In the genomic region with DNA sequence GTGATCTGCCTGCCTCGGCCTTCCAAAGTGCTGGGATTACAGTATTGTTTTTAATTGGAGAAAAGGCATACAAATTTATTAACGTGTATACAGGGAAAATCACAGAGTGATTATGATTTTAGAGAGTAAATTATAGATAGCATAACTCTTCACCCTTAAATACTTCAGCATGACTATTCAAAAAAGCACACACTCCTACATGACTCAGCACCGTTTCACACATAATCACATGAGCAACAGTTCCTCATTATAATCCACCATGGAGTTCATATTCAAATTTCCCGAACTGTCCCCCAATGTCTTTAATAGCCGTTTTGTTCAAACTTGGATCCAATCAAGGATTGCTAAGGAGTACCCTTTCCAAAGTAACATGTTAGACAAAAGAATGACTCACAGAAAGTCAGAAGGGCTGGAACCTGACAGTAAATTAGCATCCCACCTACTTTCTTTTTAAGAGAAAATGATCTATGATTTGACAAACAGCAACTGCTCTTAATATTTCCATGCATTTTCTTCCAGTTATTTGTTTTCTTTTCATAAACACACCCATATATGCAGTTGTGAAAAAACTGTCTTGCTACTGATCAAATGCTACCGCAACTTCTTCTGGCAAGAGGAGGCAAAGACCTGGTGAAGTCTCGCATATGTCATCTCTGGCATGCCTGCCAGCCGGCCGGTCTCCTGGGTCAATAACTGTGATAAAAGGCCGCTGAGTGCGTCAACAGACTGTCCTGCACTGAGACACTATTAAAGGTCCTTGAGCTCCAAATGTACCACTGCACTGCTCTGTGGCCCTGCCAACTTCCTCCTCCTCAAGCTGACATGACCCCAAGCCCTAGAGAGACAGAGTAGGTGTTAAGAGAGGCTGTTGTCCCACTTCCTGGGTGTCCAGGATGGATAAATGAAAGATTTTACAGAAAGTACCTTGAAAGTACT, we compare ENCODE assay signal across 1 cellular context.
TF ChIP-seq lines count a peak whose summit lies in the region.

No MANE protein-coding gene starts in this region.

TF ChIP-seq in WTC11, 78 proteins besides CTCF, POLR2A, EP300 and RAD21 (continued from another document):
- TF ChIP-seq ZNF425 (CRISPR knock-in tag; conservative IDR thresholded peaks at IDR 0.05) (no peak), RELA (CRISPR knock-in tag; IDR thresholded peaks at IDR 0.05; ENCODE audit: borderline replicate concordance) (no peak), ATF6 (CRISPR knock-in tag; IDR thresholded peaks at IDR 0.05) (no peak)
